In genomic region chr5:14374100-14374499, GRCh38 we compare ENCODE assay signal across 20 cellular contexts.
DNase-seq lines count a peak whose midpoint lies in the region; ATAC-seq and TF ChIP-seq lines count a peak whose summit lies in the region.
"Had no signal": no experiment of that assay in that cellular context is flagged by ENCODE, and none has a peak within 500 bp of the region (broad histone marks: within the 10 kb centered on the region; RNA-seq: fewer than 3 reads in every experiment).

No MANE protein-coding gene starts in this region.

- H3K27ac ChIP-seq in CD4-positive, CD25-positive, alpha-beta regulatory T cell (ENCODE audit: insufficient read depth, low read length, poor library complexity, severe bottlenecking), result no peak overlapping the region
- H3K27ac ChIP-seq in right lobe of liver, result no peak overlapping the region
- H3K27ac ChIP-seq: A549, ascending aorta, colonic mucosa had no signal

- H3K4me3 Mint-ChIP-seq in CD4-positive, CD25-positive, alpha-beta regulatory T cell, result no peak overlapping the region
- peak overlapping the region; percentile 19; the same call in 1 of the 2 replicates for H3K4me3 Mint-ChIP-seq in HFFc6
- H3K4me3 Mint-ChIP-seq: activated CD4-positive, alpha-beta T cell treated with anti-CD3 and anti-CD28 coated beads for 36 hours; activated naive CD4-positive, alpha-beta T cell treated with anti-CD3 and anti-CD28 coated beads, Interleukin-2, amount 50 U/mL, for 24 hours; activated T-cell treated with anti-CD3 and anti-CD28 coated beads, Interleukin-2, amount 50 U/mL, for 72 hours had no signal

- WGBS in right lobe of liver (ENCODE audit: insufficient coverage, low coverage, low lambda C conversion rate, missing lambda C conversion rate), result 78% methylated on average over 7 of the region's 8 CpGs

- H3K9me3 ChIP-seq in CD4-positive, CD25-positive, alpha-beta regulatory T cell (ENCODE audit: control insufficient read depth in 2 of 2, low read length in 2 of 2), result no peaks in the 10 kb centered on the region
- no peaks in the 10 kb centered on the region for H3K9me3 ChIP-seq in right lobe of liver
- H3K9me3 ChIP-seq in mucosa of descending colon, result no peaks in the 10 kb centered on the region
- H3K9me3 ChIP-seq: A549, ascending aorta, Caco-2, colonic mucosa had no signal

- ATAC-seq in CD4-positive, CD25-positive, alpha-beta regulatory T cell (ENCODE audit: low read depth in 2 of 2), result no peak
- no peak for ATAC-seq in right lobe of liver
- no peak for ATAC-seq in HG03432 (IDR thresholded peaks at IDR 0.05; ENCODE audit: unreplicated experiment)
- no peak for ATAC-seq in mucosa of descending colon
- ATAC-seq: A549; activated CD4-positive, alpha-beta T cell treated with anti-CD3 and anti-CD28 coated beads for 36 hours; activated T-cell treated with anti-CD3 and anti-CD28 coated beads, Interleukin-2, amount 50 U/mL, for 72 hours had no signal

- peaks cover 4% of the 10 kb centered on the region for H3K27me3 Mint-ChIP-seq in CD4-positive, CD25-positive, alpha-beta regulatory T cell
- peaks cover 23% of the 10 kb centered on the region for H3K27me3 Mint-ChIP-seq in HFFc6 (ENCODE audit: insufficient read depth)
- H3K27me3 Mint-ChIP-seq: activated CD4-positive, alpha-beta T cell treated with anti-CD3 and anti-CD28 coated beads for 36 hours; activated naive CD4-positive, alpha-beta T cell treated with anti-CD3 and anti-CD28 coated beads, Interleukin-2, amount 50 U/mL, for 24 hours had no signal

- peak overlapping the region in 2 of 3 donors; percentile 8 to 28 for H3K27ac Mint-ChIP-seq in CD4-positive, CD25-positive, alpha-beta regulatory T cell
- peak overlapping the region; percentile 52; the same call in 1 of the 2 replicates for H3K27ac Mint-ChIP-seq in HFFc6
- H3K27ac Mint-ChIP-seq: activated CD4-positive, alpha-beta T cell treated with anti-CD3 and anti-CD28 coated beads for 36 hours; activated naive CD4-positive, alpha-beta T cell treated with anti-CD3 and anti-CD28 coated beads, Interleukin-2, amount 50 U/mL, for 24 hours; activated T-cell treated with anti-CD3 and anti-CD28 coated beads, Interleukin-2, amount 50 U/mL, for 72 hours had no signal

- no peak for TF ChIP-seq POLR2A in right lobe of liver (IDR thresholded peaks at IDR 0.05)

- DNase-seq in CD4-positive, CD25-positive, alpha-beta regulatory T cell, result no peak
- no peak for DNase-seq in HFFc6
- peak; percentile 26 for DNase-seq in astrocyte of the cerebellum (ENCODE audit: low read depth)
- DNase-seq in kidney tubule cell (ENCODE audit: low spot score), result peak; percentile 72
- DNase-seq in right lobe of liver, result no peak
- no peak for DNase-seq in anterior cingulate cortex (lab: John Stamatoyannopoulos, UW)
- no peak for DNase-seq in mucosa of descending colon
- DNase-seq: activated CD4-positive, alpha-beta T cell treated with anti-CD3 and anti-CD28 coated beads for 36 hours; activated T-cell treated with anti-CD3 and anti-CD28 coated beads, Interleukin-2, amount 50 U/mL, for 72 hours; Caco-2; colonic mucosa; EL; glutamatergic neuron; Karpas-422; NCI-H1105; occipital lobe had no signal

- H3K9me3 Mint-ChIP-seq in CD4-positive, CD25-positive, alpha-beta regulatory T cell, result no peaks in the 10 kb centered on the region
- H3K9me3 Mint-ChIP-seq in HFFc6, result no peaks in the 10 kb centered on the region; the same call in 1 of the 2 replicates
- H3K9me3 Mint-ChIP-seq: activated naive CD4-positive, alpha-beta T cell treated with anti-CD3 and anti-CD28 coated beads, Interleukin-2, amount 50 U/mL, for 24 hours; activated T-cell treated with anti-CD3 and anti-CD28 coated beads, Interleukin-2, amount 50 U/mL, for 72 hours had no signal

- no peak overlapping the region for H3K4me3 ChIP-seq in CD4-positive, CD25-positive, alpha-beta regulatory T cell (ENCODE audit: low read depth, low read length)
- H3K4me3 ChIP-seq in astrocyte of the cerebellum (ENCODE audit: low read depth, low read length), result no peak overlapping the region
- H3K4me3 ChIP-seq in right lobe of liver, result no peak overlapping the region
- H3K4me3 ChIP-seq in mucosa of descending colon, result no peak overlapping the region
- H3K4me3 ChIP-seq: A549, ascending aorta, colonic mucosa had no signal

- H3K36me3 Mint-ChIP-seq in CD4-positive, CD25-positive, alpha-beta regulatory T cell, result no peaks in the 10 kb centered on the region
- H3K36me3 Mint-ChIP-seq in HFFc6 (ENCODE audit: low read depth), result peaks cover 75% of the 10 kb centered on the region
- H3K36me3 Mint-ChIP-seq: activated naive CD4-positive, alpha-beta T cell treated with anti-CD3 and anti-CD28 coated beads, Interleukin-2, amount 50 U/mL, for 24 hours had no signal

- H3K36me3 ChIP-seq in CD4-positive, CD25-positive, alpha-beta regulatory T cell (ENCODE audit: control insufficient read depth, insufficient read depth, low read length), result no peaks in the 10 kb centered on the region
- H3K36me3 ChIP-seq in right lobe of liver (peaks cover 2 to 50% (median 17%) of the 10 kb centered on the region in 4 donors), mucosa of descending colon (ENCODE audit: low read depth) (peaks cover 21% of the 10 kb centered on the region)

- TF ChIP-seq CTCF in HFFc6 (IDR thresholded peaks at IDR 0.05) (no peak), astrocyte of the cerebellum (IDR thresholded peaks at IDR 0.05; ENCODE audit: low read depth, low read length, missing control alignments) (no peak), right lobe of liver (IDR thresholded peaks at IDR 0.05) (no peak), mucosa of descending colon (IDR thresholded peaks at IDR 0.05) (no peak)

- intact Hi-C loops in right lobe of liver (cut with DNase I) (no loop called here), mucosa of descending colon (cut with DNase I, micrococcal nuclease) (no loop called here)

- no peaks in the 10 kb centered on the region for H3K4me1 ChIP-seq in CD4-positive, CD25-positive, alpha-beta regulatory T cell (ENCODE audit: control insufficient read depth, insufficient read depth, low read length, poor library complexity, severe bottlenecking)
- no peaks in the 10 kb centered on the region for H3K4me1 ChIP-seq in right lobe of liver
- H3K4me1 ChIP-seq in mucosa of descending colon (ENCODE audit: low read depth), result no peaks in the 10 kb centered on the region
- H3K4me1 ChIP-seq: A549, ascending aorta, Caco-2, colonic mucosa had no signal

- no peaks in the 10 kb centered on the region for H3K4me1 Mint-ChIP-seq in CD4-positive, CD25-positive, alpha-beta regulatory T cell
- H3K4me1 Mint-ChIP-seq in HFFc6 (ENCODE audit: low read depth), result peaks cover 47% of the 10 kb centered on the region
- H3K4me1 Mint-ChIP-seq: activated CD4-positive, alpha-beta T cell treated with anti-CD3 and anti-CD28 coated beads for 36 hours; activated naive CD4-positive, alpha-beta T cell treated with anti-CD3 and anti-CD28 coated beads, Interleukin-2, amount 50 U/mL, for 24 hours had no signal

- H3K27me3 ChIP-seq in CD4-positive, CD25-positive, alpha-beta regulatory T cell (ENCODE audit: control insufficient read depth, insufficient read depth, low read length), result no peaks in the 10 kb centered on the region
- no peaks in the 10 kb centered on the region for H3K27me3 ChIP-seq in right lobe of liver
- H3K27me3 ChIP-seq: ascending aorta, colonic mucosa had no signal

- in situ Hi-C loops in astrocyte of the cerebellum (cut with HindIII; ENCODE audit: low sequenced_read_pairs), result loop anchor here (25.0 kb wide), 1 partner anchor 387 kb away; no protein-coding TSS in a partner anchor

Comparison
In these comparisons a context has a peak if more than half of its experiments do, and no peak if none do; other contexts are left out.
1. DNase-seq: peak in astrocyte of the cerebellum (single experiment) and kidney tubule cell (single experiment); none in CD4-positive, CD25-positive, alpha-beta regulatory T cell (0 of 3), HFFc6 (single experiment), right lobe of liver (0 of 3), anterior cingulate cortex (0 of 58) and mucosa of descending colon (0 of 3).